In the genomic region with DNA sequence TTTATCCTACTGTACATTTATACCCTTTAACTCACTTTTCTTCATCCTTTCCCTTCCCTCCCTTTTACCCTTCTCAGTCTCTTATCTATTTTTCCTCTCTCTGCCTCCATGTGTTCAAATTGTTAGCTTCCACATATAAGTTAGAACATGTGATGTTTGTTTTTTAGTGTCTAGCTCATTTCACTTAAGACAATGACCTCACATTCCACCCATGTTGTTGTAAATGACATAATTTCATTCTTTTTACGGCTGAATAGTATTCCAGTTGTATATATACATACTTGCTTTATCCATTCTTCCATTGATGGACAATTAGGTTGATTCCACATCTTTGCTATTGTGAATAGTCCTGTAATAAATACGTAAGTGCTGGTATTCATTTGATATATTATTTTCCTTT, we compare ENCODE assay signal across 10 cellular contexts. TPM values are rescaled to one million over a fixed set of nuclear protein-coding genes. Genes with fewer than 3 reads are reported as not detected.
"Had no signal": no experiment of that assay in that cellular context is flagged by ENCODE, and none has a peak within 500 bp of the region (broad histone marks: within the 10 kb centered on the region; RNA-seq: fewer than 3 reads in every experiment).

No MANE protein-coding gene starts in this region.

- H3K4me3 ChIP-seq: GM23338, K562 had no signal

- H3K4me2 ChIP-seq: GM23338 had no signal

- H3K27ac Mint-ChIP-seq: GM23338, H9 had no signal

- DNase-seq: H9, HCEC 1CT, IMR-90, KG1 had no signal

- FAIRE-seq: H1, H54, HTR-8/SVneo, K562 had no signal

- H2AFZ ChIP-seq: GM23338 had no signal

- H3K4me3 Mint-ChIP-seq: GM23338, H9 had no signal

- ATAC-seq: GM23338, K562 had no signal

RNA-seq across cellular contexts. Expression of gene CXCL5, which starts 47.3 kb away (rescaled TPM):
- total RNA-seq: HT-29, IMR-90, K562 had no signal
- polyA plus RNA-seq: K562 had no signal

RNA-seq across cellular contexts. Expression of gene PPBP, which starts 57.8 kb away (rescaled TPM):
- total RNA-seq: HT-29, IMR-90 had no signal
- polyA plus RNA-seq: IMR-90 had no signal
